Comparison of ENCODE assay signal across 8 cellular contexts in the genomic region with DNA sequence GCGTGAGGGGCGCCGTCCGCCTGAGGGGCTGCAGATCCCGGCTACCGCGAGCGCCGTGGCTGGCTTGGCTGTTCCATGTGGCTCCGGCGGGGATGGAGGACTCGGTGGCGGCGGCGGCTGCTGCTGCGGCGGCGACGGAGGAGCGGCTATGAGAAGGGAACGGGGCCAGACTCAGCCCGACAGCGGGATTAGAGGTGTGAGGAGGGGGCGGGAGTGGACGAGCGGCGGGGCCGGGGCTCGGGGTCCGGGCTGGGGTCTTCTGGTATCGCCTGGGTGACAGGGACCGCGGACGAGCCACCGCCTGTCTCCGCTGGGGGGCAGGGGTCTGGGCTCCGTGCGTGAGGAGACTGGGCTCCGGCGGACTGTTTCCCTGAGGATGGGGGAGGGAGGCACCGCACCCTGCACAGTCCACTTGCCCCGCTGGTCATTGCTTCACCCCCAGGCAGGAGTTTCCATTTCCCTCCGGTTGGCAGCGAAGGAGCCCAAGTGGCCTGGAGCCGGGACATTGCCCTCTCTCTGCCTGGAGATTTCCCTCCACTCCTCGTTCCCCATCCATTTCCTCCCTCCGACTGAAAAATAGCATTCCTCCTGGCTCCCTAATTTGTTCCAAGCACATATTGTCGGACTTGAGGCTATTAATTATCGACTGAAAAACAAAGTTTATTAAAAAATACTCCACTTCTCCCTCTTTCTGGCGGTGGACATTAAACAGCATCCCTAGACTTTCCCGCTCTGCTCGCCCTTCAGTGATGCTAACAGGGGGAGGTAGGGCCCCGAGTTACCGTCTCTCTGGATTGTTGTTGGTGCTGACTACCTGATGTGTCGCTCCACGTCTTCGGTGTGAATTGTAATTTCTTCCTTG. TPM values are rescaled to one million over a fixed set of nuclear protein-coding genes. Genes with fewer than 3 reads are reported as not detected.
DNase-seq lines count a peak whose midpoint lies in the region; ATAC-seq, FAIRE-seq and TF ChIP-seq lines count a peak whose summit lies in the region.

No MANE protein-coding gene starts in this region.

- H3K4me3 ChIP-seq in BE2C (ENCODE audit: low read depth, low read length) (peak overlapping the region; percentile 70), HUES48 (ENCODE audit: low read depth, low read length) (peak overlapping the region; percentile 92), GM12878 (peak overlapping the region; percentile 77)

- SMC1A ChIA-PET in GM12878 (lab: Charles Lee; ENCODE audit: uncharacterized antibody, unreplicated experiment): interaction anchor here (2.1 to 3.5 kb wide), 3 partner anchors 13 to 68 kb away, joined by 10 to 18 read pairs (median 17); no protein-coding TSS in a partner anchor

- WGBS in GM12878 (ENCODE audit: insufficient coverage, insufficient replicate concordance, low lambda C conversion rate, missing lambda C conversion rate): 9% methylated on average over 28 of the region's 57 CpGs

- H3K36me3 ChIP-seq in BE2C (peaks cover 5% of the 10 kb centered on the region), HUES48 (ENCODE audit: control insufficient read depth, insufficient read depth, low read length) (peaks cover 20% of the 10 kb centered on the region), GM12878 (ENCODE audit: control insufficient read depth in 2 of 2, insufficient read depth in 2 of 2, low read length in 1 of 2) (no peaks in the 10 kb centered on the region; a peak in 1 of 4 replicates)

- BruUV-seq in GM12878 (replicated peaks; lab: Mats Ljungman, UMichigan): no TSS peak

- H3K27me3 ChIP-seq in BE2C (no peaks in the 10 kb centered on the region), HUES48 (ENCODE audit: control insufficient read depth, insufficient read depth, low read length) (no peaks in the 10 kb centered on the region), GM12878 (replicated peaks in 1 of 2; ENCODE audit: control insufficient read depth in 2 of 2, insufficient read depth in 2 of 2, low read length in 1 of 2) (no peaks in the 10 kb centered on the region)

- TF ChIP-seq CTCF in BE2C (IDR thresholded peaks at IDR 0.05; ENCODE audit: low read depth, low read length): peak; percentile 21
- peak; percentile 17 to 43 (median 30); a peak in 4 of 6 replicates for TF ChIP-seq CTCF in GM12878 (IDR thresholded peaks at IDR 0.05 in 2 of 3, conservative IDR thresholded peaks at IDR 0.05 in 1 of 3; ENCODE audit: control insufficient read depth in 2 of 3, extremely low read depth in 1 of 3, insufficient read depth in 1 of 3, low read depth in 3 of 3, low read length in 3 of 3)

- no peaks in the 10 kb centered on the region for H3K4me1 ChIP-seq in BE2C
- peaks cover 29% of the 10 kb centered on the region for H3K4me1 ChIP-seq in HUES48 (ENCODE audit: control insufficient read depth, insufficient read depth, low read length)
- H3K4me1 ChIP-seq in GM12878 (ENCODE audit: control insufficient read depth, insufficient read depth, low read length): no peaks in the 10 kb centered on the region

- peak; percentile 19 for TF ChIP-seq POLR2A in GM12878 (IDR thresholded peaks at IDR 0.05; ENCODE audit: low read depth, low read length)

- no peak for FAIRE-seq in GM12878 (lab: Jason Lieb, UNC)

- RAD21 ChIA-PET in GM12878 (lab: Charles Lee; ENCODE audit: unreplicated experiment): interaction anchor here (0.7 to 1.7 kb wide), 5 partner anchors 12 to 69 kb away, joined by 3 to 5 read pairs (median 4); no protein-coding TSS in a partner anchor

- POLR2A ChIA-PET in GM12878 (lab: Charles Lee): interaction anchor here (0.8 to 1.0 kb wide), 3 partner anchors 8 to 40 kb away, joined by 3 to 9 read pairs (median 4); no protein-coding TSS in a partner anchor

- H3K27ac ChIP-seq in HUES48 (ENCODE audit: low read depth, low read length) (peak overlapping the region; percentile 65), GM12878 (ENCODE audit: control insufficient read depth, insufficient read depth) (peak overlapping the region; percentile 61)

- peak overlapping the region; percentile 91 for H3K4me2 ChIP-seq in GM12878 (ENCODE audit: control insufficient read depth, insufficient read depth)

- no peaks in the 10 kb centered on the region for H3K9me3 ChIP-seq in BE2C
- H3K9me3 ChIP-seq in HUES48 (ENCODE audit: control insufficient read depth, insufficient read depth, low read length): no peaks in the 10 kb centered on the region
- H3K9me3 ChIP-seq in GM12878 (replicated peaks; ENCODE audit: control insufficient read depth, insufficient read depth, low read length): peaks cover 7% of the 10 kb centered on the region; the same call in 2 of the 3 replicates

- H3K9ac ChIP-seq in HUES48 (ENCODE audit: low read depth, low read length) (peak overlapping the region; percentile 43; the same call in 1 of the 2 replicates), GM12878 (ENCODE audit: control insufficient read depth, insufficient read depth, low read length) (peak overlapping the region; percentile 82)

- no peaks in the 10 kb centered on the region for H4K20me1 ChIP-seq in GM12878 (ENCODE audit: control insufficient read depth, insufficient read depth)

- peak; percentile 65 for DNase-seq in BE2C
- DNase-seq in SK-N-DZ (ENCODE audit: low spot score): peak; percentile 71
- no peak for DNase-seq in GM12878 (ENCODE audit: low read depth, low spot score)
- DNase-seq in hippocampal formation (lab: John Stamatoyannopoulos, UW): peak; percentile 36 to 74
- peak; percentile 44 for DNase-seq in putamen (ENCODE audit: low spot score)
- no peak for DNase-seq in cortex of kidney (lab: John Stamatoyannopoulos, UW)

- no peak for TF ChIP-seq RAD21 in GM12878 (IDR thresholded peaks at IDR 0.05; ENCODE audit: insufficient read depth, low read depth, low read length)

- in situ Hi-C loops in GM12878 (cut with MboI): no loop called here

- intact Hi-C loops in GM12878 (cut with micrococcal nuclease; ENCODE audit: unreplicated experiment): loop anchor here (2.0 to 5.0 kb wide), 4 partner anchors 45 to 711 kb away; partner anchors contain the start of gene TMEM17

- peak overlapping the region; percentile 95 for H2AFZ ChIP-seq in GM12878 (ENCODE audit: control insufficient read depth, low read depth, low read length)

- ATAC-seq in GM18511 (IDR thresholded peaks at IDR 0.05; ENCODE audit: unreplicated experiment) (peak; percentile 20), GM12878 (peak; percentile 48)

- no peak for TF ChIP-seq EP300 in GM12878 (IDR thresholded peaks at IDR 0.05; ENCODE audit: borderline replicate concordance in 1 of 2, control insufficient read depth in 1 of 2, low read depth in 2 of 2, low read length in 2 of 2)

- peaks cover 26% of the 10 kb centered on the region for H3K79me2 ChIP-seq in GM12878 (ENCODE audit: control insufficient read depth, insufficient read depth, low read length)

- CTCF ChIA-PET in GM12878 (lab: Yijun Ruan, JAX): interaction anchor here (1.5 to 4.7 kb wide), 3 partner anchors 69 to 249 kb away, joined by 5 to 14 read pairs (median 9); partner anchors contain the start of gene TMEM17

TF ChIP-seq in GM12878, 131 proteins besides CTCF, POLR2A, EP300 and RAD21 (continues in another document):
- TF ChIP-seq LARP7 (IDR thresholded peaks at IDR 0.05) (no peak), ELK1 (IDR thresholded peaks at IDR 0.05; ENCODE audit: low read depth, low read length) (no peak), KAT2A (conservative IDR thresholded peaks at IDR 0.05; ENCODE audit: control insufficient read depth, low read depth, low read length) (no peak), IKZF1 (conservative IDR thresholded peaks at IDR 0.05) (peak; percentile 62), GATAD2B (conservative IDR thresholded peaks at IDR 0.05; ENCODE audit: low read depth) (no peak; the same call in 1 of the 2 replicates), SMC3 (IDR thresholded peaks at IDR 0.05; ENCODE audit: borderline replicate concordance, low read length) (no peak), ZZZ3 (IDR thresholded peaks at IDR 0.05; ENCODE audit: control insufficient read depth, insufficient read length, low read depth) (no peak), BRCA1 (IDR thresholded peaks at IDR 0.05; ENCODE audit: low read depth, low read length) (no peak), FOXK2 (IDR thresholded peaks at IDR 0.05) (no peak)

RNA-seq across cellular contexts. Expression of gene EHBP1, which starts 0.6 kb away (rescaled TPM):
- polyA plus RNA-seq in BE2C (2012; ENCODE audit: insufficient read depth, insufficient read length, low read depth): 31.3 TPM
- polyA plus RNA-seq in SK-N-DZ (2014; cell fraction: cytosol; rRNA removed): 13.9 and 18.0 TPM in 2 replicates
- polyA plus RNA-seq in SK-N-DZ (2014; cell fraction: nucleus; rRNA removed): 26.4 and 34.5 TPM in 2 replicates
- total RNA-seq in GM12878 (2013; cell fraction: nucleolus; rRNA removed): 326 and 345 TPM in 2 replicates
- total RNA-seq in GM12878 (2014; rRNA removed): 10.5 and 14.6 TPM in 2 replicates
- 22.2 and 25.3 TPM in 2 replicates for total RNA-seq in GM12878 (2014; rRNA removed; fragmentation: Illumina TruSeq; extraction: Trizol)
- 22.4 and 25.1 TPM in 2 replicates for total RNA-seq in GM12878 (2021)
- 6.6 TPM for polyA plus RNA-seq in GM12878 (2011; ENCODE audit: low read depth)
- 26.1 and 33.7 TPM in 2 replicates for polyA plus RNA-seq in GM12878 (2011; rRNA removed)
- polyA plus RNA-seq in GM12878 (2011; cell fraction: cytosol; rRNA removed): 8.0 and 10.7 TPM in 2 replicates
- polyA plus RNA-seq in GM12878 (2011; cell fraction: nucleus; rRNA removed): 28.8 and 30.4 TPM in 2 replicates
- 12.4 and 16.7 TPM in 2 replicates for polyA plus RNA-seq in GM12878 (2012)
- 18.9 and 25.0 TPM in 2 replicates for polyA plus RNA-seq in GM12878 (2014; fragmentation: Illumina TruSeq; extraction: Trizol)
- 1 to 10 TPM; 5.7 to 5.9 TPM for polyA plus RNA-seq in GM12878 (2014; fragmentation: Nextera tagmentation; extraction: Ambion mirVana)
- 13.7 and 14.4 TPM in 2 replicates for polyA plus RNA-seq in GM12878 (2014; rRNA removed)
- 10 to 100 TPM; 12.0 to 12.8 TPM for polyA plus RNA-seq in GM12878 (2016; fragmentation: Nextera tagmentation; extraction: Ambion mirVana)
- polyA minus RNA-seq in GM12878 (2011; rRNA and poly(A)+ RNA removed): 56.1 and 59.0 TPM in 2 replicates
- polyA minus RNA-seq in GM12878 (2011; cell fraction: cytosol; rRNA and poly(A)+ RNA removed): 12.6 TPM in 2 replicates
- polyA minus RNA-seq in GM12878 (2011; cell fraction: nucleus; rRNA and poly(A)+ RNA removed): 64.8 and 88.5 TPM in 2 replicates

Comparison
In these comparisons a context has a peak if more than half of its experiments do, and no peak if none do; other contexts are left out.
1. DNase-seq: peak in BE2C (single experiment), SK-N-DZ (single experiment), hippocampal formation (2 of 2) and putamen (single experiment); none in GM12878 (single experiment) and cortex of kidney (single experiment).
2. Peak in every context shown above with its lines, with median percentiles within 50 percentile points of each other: H3K4me3 ChIP-seq.